8 cellular contexts compared by ENCODE assay signal in the genomic region with DNA sequence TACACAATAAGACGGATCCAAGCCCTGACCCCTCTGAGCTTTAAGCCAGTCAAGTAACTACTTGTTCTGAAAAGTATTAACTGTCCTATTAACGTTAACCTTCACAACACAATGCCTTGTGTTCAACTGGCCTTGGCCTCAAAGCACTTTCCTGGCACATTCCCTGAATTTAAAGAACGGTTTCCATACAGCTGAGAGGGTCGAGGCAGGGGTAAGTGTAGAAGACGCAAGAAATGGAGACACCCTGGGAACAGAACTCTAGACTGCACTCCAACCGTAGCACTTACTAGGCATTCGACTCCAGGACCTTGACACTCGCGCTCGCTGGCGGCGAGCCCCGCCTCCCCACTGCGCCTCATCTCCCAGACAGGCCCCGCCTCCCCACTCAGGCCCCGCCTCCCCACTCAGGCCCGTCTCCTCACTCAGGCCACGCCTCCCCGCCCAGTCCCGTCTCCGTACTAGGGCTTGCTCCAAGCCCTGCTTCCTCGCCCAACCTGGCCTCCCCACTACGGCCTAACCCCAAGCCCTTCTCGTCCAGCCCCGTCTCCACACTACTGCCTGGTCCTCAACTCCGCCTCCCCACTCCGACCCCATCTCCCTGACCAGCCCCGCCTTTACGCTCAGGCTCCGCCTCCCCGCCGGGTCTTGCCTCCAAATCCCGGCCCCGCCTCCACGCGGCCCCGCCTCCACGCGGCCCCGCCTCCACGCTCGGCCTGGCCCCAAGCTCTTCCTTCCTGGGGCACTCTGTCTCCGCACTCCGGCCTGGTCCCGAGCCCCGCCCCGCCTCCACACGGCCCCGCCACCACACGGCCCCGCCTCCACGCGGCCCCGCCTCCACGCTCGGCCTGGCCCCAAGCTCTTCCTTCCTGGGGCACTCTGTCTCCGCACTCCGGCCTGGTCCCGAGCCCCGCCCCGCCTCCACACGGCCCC. TPM values are rescaled to one million over a fixed set of nuclear protein-coding genes. Genes with fewer than 3 reads are reported as not detected.
DNase-seq lines count a peak whose midpoint lies in the region; ATAC-seq and FAIRE-seq lines count a peak whose summit lies in the region.

No MANE protein-coding gene starts in this region.

- intact Hi-C loops in activated T-helper 1 cell treated with anti-CD3 and anti-CD28 coated beads, Interleukin-12 subunit alpha, Interleukin-12 subunit beta, Interleukin-2, Interleukin-4 antibody, amounts not matched to agents 30 ng/mL and 10 ng/mL and 1 ng/mL, durations not matched to agents 14 hours and 24 hours and 36 hours (cut with micrococcal nuclease): loop anchor here (1.0 to 10.0 kb wide), 5 partner anchors 170 to 1379 kb away; partner anchors contain the start of genes ANAPC1, BUB1, POLR1B and SLC20A1

- peak overlapping the region; percentile 93 for H3K4me3 Mint-ChIP-seq in activated T-helper 1 cell treated with anti-CD3 and anti-CD28 coated beads, Interleukin-12 subunit alpha, Interleukin-12 subunit beta, Interleukin-2, Interleukin-4 antibody, amounts not matched to agents 30 ng/mL and 10 ng/mL and 1 ng/mL, durations not matched to agents 14 hours and 24 hours and 36 hours
- peak overlapping the region; percentile 79 to 99 (median 96) for H3K4me3 Mint-ChIP-seq in naive thymus-derived CD8-positive, alpha-beta T cell
- H3K4me3 Mint-ChIP-seq in stimulated activated memory B cell treated with anti-CD40 and anti-IgM and Interleukin-4, amounts not matched to agents 10 μg/mL and 1 μg/mL and 100 μg/mL, for 72 hours: peak overlapping the region; percentile 93

- peak overlapping the region; percentile 98 for H3K27ac Mint-ChIP-seq in activated T-helper 1 cell treated with anti-CD3 and anti-CD28 coated beads, Interleukin-12 subunit alpha, Interleukin-12 subunit beta, Interleukin-2, Interleukin-4 antibody, amounts not matched to agents 30 ng/mL and 10 ng/mL and 1 ng/mL, durations not matched to agents 14 hours and 24 hours and 36 hours
- peak overlapping the region; percentile 83 to 99 (median 98) for H3K27ac Mint-ChIP-seq in naive thymus-derived CD8-positive, alpha-beta T cell
- peak overlapping the region; percentile 85 for H3K27ac Mint-ChIP-seq in stimulated activated memory B cell treated with anti-CD40 and anti-IgM and Interleukin-4, amounts not matched to agents 10 μg/mL and 1 μg/mL and 100 μg/mL, for 72 hours

- no peaks in the 10 kb centered on the region for H3K9me3 Mint-ChIP-seq in activated T-helper 1 cell treated with anti-CD3 and anti-CD28 coated beads, Interleukin-12 subunit alpha, Interleukin-12 subunit beta, Interleukin-2, Interleukin-4 antibody, amounts not matched to agents 30 ng/mL and 10 ng/mL and 1 ng/mL, durations not matched to agents 14 hours and 24 hours and 36 hours
- H3K9me3 Mint-ChIP-seq in naive thymus-derived CD8-positive, alpha-beta T cell: no peaks in the 10 kb centered on the region
- no peaks in the 10 kb centered on the region for H3K9me3 Mint-ChIP-seq in stimulated activated memory B cell treated with anti-CD40 and anti-IgM and Interleukin-4, amounts not matched to agents 10 μg/mL and 1 μg/mL and 100 μg/mL, for 72 hours

- peak; percentile 89 for DNase-seq in DMS79 (lab: John Stamatoyannopoulos, UW)
- peak; percentile 92 to 95 for DNase-seq in Kasumi-1 (lab: John Stamatoyannopoulos, UW)
- peak; percentile 78 for DNase-seq in RCC 7860 (ENCODE audit: low spot score)
- peak; percentile 96 for DNase-seq in activated T-helper 1 cell treated with anti-CD3 and anti-CD28 coated beads, Interleukin-12 subunit alpha, Interleukin-12 subunit beta, Interleukin-2, Interleukin-4 antibody, amounts not matched to agents 30 ng/mL and 10 ng/mL and 1 ng/mL, durations not matched to agents 14 hours and 24 hours and 36 hours (ENCODE audit: low spot score)
- peak; percentile 96 for DNase-seq in fibroblast of gingiva (ENCODE audit: low read depth)
- peak; percentile 95 to 99 (median 98) for DNase-seq in naive thymus-derived CD8-positive, alpha-beta T cell

- POLR2A ChIA-PET in naive thymus-derived CD8-positive, alpha-beta T cell (lab: Charles Lee): interaction anchor here (1.1 to 4.7 kb wide), 7 partner anchors 9 to 221 kb away, joined by 3 to 27 read pairs (median 8); partner anchors contain the start of genes ANAPC1 and ZC3H8

- no peak for FAIRE-seq in RCC 7860 (lab: Jason Lieb, UNC)

- peaks cover 39% of the 10 kb centered on the region for H3K4me1 Mint-ChIP-seq in activated T-helper 1 cell treated with anti-CD3 and anti-CD28 coated beads, Interleukin-12 subunit alpha, Interleukin-12 subunit beta, Interleukin-2, Interleukin-4 antibody, amounts not matched to agents 30 ng/mL and 10 ng/mL and 1 ng/mL, durations not matched to agents 14 hours and 24 hours and 36 hours (ENCODE audit: low read depth)
- H3K4me1 Mint-ChIP-seq in naive thymus-derived CD8-positive, alpha-beta T cell: peaks cover 25 to 44% (median 40%) of the 10 kb centered on the region in 4 donors
- H3K4me1 Mint-ChIP-seq in stimulated activated memory B cell treated with anti-CD40 and anti-IgM and Interleukin-4, amounts not matched to agents 10 μg/mL and 1 μg/mL and 100 μg/mL, for 72 hours: peaks cover 49% of the 10 kb centered on the region

- peak; percentile 59 for ATAC-seq in GM21825 (IDR thresholded peaks at IDR 0.05; ENCODE audit: unreplicated experiment)
- ATAC-seq in naive thymus-derived CD8-positive, alpha-beta T cell: peak; percentile 65 to 69
- ATAC-seq in stimulated activated memory B cell treated with anti-CD40 and anti-IgM and Interleukin-4, amounts not matched to agents 10 μg/mL and 1 μg/mL and 100 μg/mL, for 72 hours: peak; percentile 85

- H3K36me3 Mint-ChIP-seq in activated T-helper 1 cell treated with anti-CD3 and anti-CD28 coated beads, Interleukin-12 subunit alpha, Interleukin-12 subunit beta, Interleukin-2, Interleukin-4 antibody, amounts not matched to agents 30 ng/mL and 10 ng/mL and 1 ng/mL, durations not matched to agents 14 hours and 24 hours and 36 hours (ENCODE audit: low read depth): peaks cover 12% of the 10 kb centered on the region
- peaks cover 0 to 9% (median 0%) of the 10 kb centered on the region in 3 donors for H3K36me3 Mint-ChIP-seq in naive thymus-derived CD8-positive, alpha-beta T cell
- peaks cover 9% of the 10 kb centered on the region for H3K36me3 Mint-ChIP-seq in stimulated activated memory B cell treated with anti-CD40 and anti-IgM and Interleukin-4, amounts not matched to agents 10 μg/mL and 1 μg/mL and 100 μg/mL, for 72 hours

- H3K27me3 Mint-ChIP-seq in activated T-helper 1 cell treated with anti-CD3 and anti-CD28 coated beads, Interleukin-12 subunit alpha, Interleukin-12 subunit beta, Interleukin-2, Interleukin-4 antibody, amounts not matched to agents 30 ng/mL and 10 ng/mL and 1 ng/mL, durations not matched to agents 14 hours and 24 hours and 36 hours (ENCODE audit: insufficient read depth): peaks cover 2% of the 10 kb centered on the region
- no peaks in the 10 kb centered on the region for H3K27me3 Mint-ChIP-seq in naive thymus-derived CD8-positive, alpha-beta T cell
- no peaks in the 10 kb centered on the region for H3K27me3 Mint-ChIP-seq in stimulated activated memory B cell treated with anti-CD40 and anti-IgM and Interleukin-4, amounts not matched to agents 10 μg/mL and 1 μg/mL and 100 μg/mL, for 72 hours

RNA-seq across cellular contexts. Expression of gene TMEM87B, which starts 0.9 kb away (rescaled TPM):
- total RNA-seq in activated T-helper 1 cell treated with anti-CD3 and anti-CD28 coated beads, Interleukin-12 subunit alpha, Interleukin-12 subunit beta, Interleukin-2, Interleukin-4 antibody, amounts not matched to agents 30 ng/mL and 10 ng/mL and 1 ng/mL, durations not matched to agents 14 hours and 24 hours and 36 hours: 15.0 and 16.6 TPM in 2 replicates
- 10 to 100 TPM; 23.3 to 23.8 TPM for total RNA-seq in naive thymus-derived CD8-positive, alpha-beta T cell
- 10 to 100 TPM in 1 of 3 donors, 1 to 10 TPM in 2; 7.0 to 11.8 (median 9.8) TPM for polyA plus RNA-seq in naive thymus-derived CD8-positive, alpha-beta T cell

Comparison
In these comparisons a context has a peak if more than half of its experiments do, and no peak if none do; other contexts are left out.
1. Peak in every context shown above with its lines: DNase-seq and ATAC-seq.